In genomic region chr2:240136671-240137292, GRCh38 we compare ENCODE assay signal across 9 cellular contexts. TPM values are rescaled to one million over a fixed set of nuclear protein-coding genes. Genes with fewer than 3 reads are reported as not detected.
A peak's percentile ranks its signal among the peaks of the same experiment; 100 is the strongest.
DNase-seq lines count a peak whose midpoint lies in the region; ATAC-seq and TF ChIP-seq lines count a peak whose summit lies in the region.
"Had no signal": no experiment of that assay in that cellular context is flagged by ENCODE, and none has a peak within 500 bp of the region (broad histone marks: within the 10 kb centered on the region; RNA-seq: fewer than 3 reads in every experiment).

No MANE protein-coding gene starts in this region.

- H3K4me1 Mint-ChIP-seq in T-cell (peaks cover 21 to 39% (median 27%) of the 10 kb centered on the region in 3 donors), neural crest cell (peaks cover 12% of the 10 kb centered on the region)

- H3K27ac Mint-ChIP-seq in T-cell: peak overlapping the region; percentile 79
- H3K27ac Mint-ChIP-seq in neural crest cell (ENCODE audit: unreplicated experiment): no peak overlapping the region

- H3K36me3 ChIP-seq in H7 (replicated peaks; ENCODE audit: control insufficient read depth, insufficient read depth, low read length): peaks cover 11% of the 10 kb centered on the region

- H3K27ac ChIP-seq in epithelial cell of prostate: peak overlapping the region; percentile 13

- POLR2A ChIA-PET in T-cell (lab: Charles Lee): no interaction called here

- H3K27me3 Mint-ChIP-seq in T-cell (peaks cover 0 to 3% of the 10 kb centered on the region in 2 donors), neural crest cell (ENCODE audit: low read depth) (peaks cover 14% of the 10 kb centered on the region)

- peak overlapping the region; percentile 95 for H3K4me3 ChIP-seq in H7 (ENCODE audit: insufficient read depth, low read depth, low read length)

- no peaks in the 10 kb centered on the region for H3K9me3 Mint-ChIP-seq in T-cell
- H3K9me3 Mint-ChIP-seq in neural crest cell: no peaks in the 10 kb centered on the region

- DNase-seq in COLO668 (lab: John Stamatoyannopoulos, UW; ENCODE audit: unreplicated experiment) (peak; percentile 32), H7 (peak; percentile 50), T-cell (peak in 2 of 34 experiments; percentile 16 to 28), epithelial cell of prostate (ENCODE audit: low read depth, low spot score) (no peak), neural crest cell (ENCODE audit: low read depth, low spot score) (no peak), NCI-H82 treated with DMSO at 0.1 percent for 48 hours (lab: John Stamatoyannopoulos, UW; ENCODE audit: unreplicated experiment) (no peak), DMS153 treated with DMSO at 0.1 percent for 48 hours (lab: John Stamatoyannopoulos, UW; ENCODE audit: unreplicated experiment) (no peak)

- peaks cover 5% of the 10 kb centered on the region; the same call in 1 of the 2 replicates for H3K27me3 ChIP-seq in H7 (ENCODE audit: control insufficient read depth, insufficient read depth, low read length)

- CTCF ChIA-PET in T-cell (lab: Charles Lee): no interaction called here

- H3K36me3 Mint-ChIP-seq in T-cell (peaks cover 10% of the 10 kb centered on the region), neural crest cell (ENCODE audit: low read depth) (peaks cover 2% of the 10 kb centered on the region)

- H3K4me3 Mint-ChIP-seq in T-cell (peak overlapping the region; percentile 89 to 94 (median 90)), neural crest cell (peak overlapping the region; percentile 86)

- no peak for TF ChIP-seq CTCF in neural crest cell (conservative IDR thresholded peaks at IDR 0.05)

- ATAC-seq in T-cell (replicated peaks in 1 of 4) (peak; percentile 41 to 61 (median 46)), GM21737 (IDR thresholded peaks at IDR 0.05; ENCODE audit: unreplicated experiment) (no peak)

RNA-seq across cellular contexts. Expression of gene COPS9, which starts 0.7 kb away (rescaled TPM):
- total RNA-seq in H7 (2014; rRNA removed; shearing (Covaris generic)): 187 and 204 TPM in 2 replicates
- 10 to 100 TPM; 66.3 to 96.2 (median 85.4) TPM for total RNA-seq in T-cell
- 138 and 143 TPM in 2 replicates for total RNA-seq in neural crest cell

RNA-seq across cellular contexts. Expression of gene OTOS, which starts 3.7 kb away (rescaled TPM):
- total RNA-seq in H7 (2014; rRNA removed; shearing (Covaris generic)): not detected in 2 replicates
- not detected for total RNA-seq in T-cell
- total RNA-seq in neural crest cell: not detected in 2 replicates
- total RNA-seq: HT1080 had no signal

Comparison
In these comparisons a context has a peak if more than half of its experiments do, and no peak if none do; other contexts are left out.
1. DNase-seq: peak in COLO668 (single experiment) and H7 (single experiment); none in epithelial cell of prostate (single experiment), neural crest cell (single experiment), NCI-H82 treated with DMSO at 0.1 percent for 48 hours (single experiment) and DMS153 treated with DMSO at 0.1 percent for 48 hours (single experiment).